In the genomic region with DNA sequence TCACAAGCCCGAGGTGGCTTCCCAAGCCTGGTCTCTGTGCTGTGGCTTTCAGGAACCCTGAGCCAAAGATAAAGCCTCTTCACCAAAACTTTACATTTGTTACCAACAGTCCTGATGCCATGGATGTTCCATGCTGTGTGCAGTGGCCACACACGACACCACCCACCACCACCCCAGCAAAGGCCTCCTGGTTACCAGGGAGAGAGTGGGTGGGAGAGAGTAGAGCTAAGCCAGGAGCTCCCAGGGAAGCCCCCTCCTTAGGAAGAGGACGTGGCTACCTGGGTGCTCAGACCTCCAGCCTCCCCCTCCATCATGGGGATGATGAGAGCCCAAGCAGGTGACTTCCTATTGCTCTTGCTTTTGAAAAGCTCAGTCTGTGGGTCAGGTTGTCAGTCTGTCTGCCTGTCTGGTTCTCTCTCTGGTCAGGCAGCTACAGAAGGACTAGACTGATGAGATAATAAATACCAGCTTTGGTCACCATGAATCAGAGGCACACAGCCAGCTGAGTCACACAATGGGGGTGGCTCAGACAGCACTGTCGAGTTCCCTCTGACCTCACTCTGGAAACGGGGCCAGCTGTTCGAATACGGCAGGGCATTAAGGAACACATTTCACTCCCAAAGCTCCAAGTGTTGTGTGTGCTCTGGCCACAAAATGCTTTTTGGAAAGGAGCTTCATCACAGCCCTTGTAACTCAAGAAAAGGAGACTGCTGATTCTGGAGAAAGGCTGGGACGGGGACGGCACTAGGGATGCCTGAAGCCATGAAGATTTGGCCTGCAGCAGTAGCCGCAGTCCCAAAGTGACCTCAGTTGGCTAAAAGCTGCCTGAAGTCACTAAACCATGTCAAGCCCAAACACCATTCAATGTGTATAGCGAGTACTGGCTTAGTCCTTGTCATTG, we compare ENCODE assay signal across 8 cellular contexts.
DNase-seq lines count a peak whose midpoint lies in the region; ATAC-seq lines count a peak whose summit lies in the region.

No MANE protein-coding gene starts in this region.

- no peak for ATAC-seq in HG03159 (IDR thresholded peaks at IDR 0.05; ENCODE audit: unreplicated experiment)

- DNase-seq in EH (ENCODE audit: low read depth) (peak; percentile 99), SW480 (ENCODE audit: low spot score) (peak; percentile 80), globus pallidus (ENCODE audit: low spot score) (peak; percentile 94), pulmonary artery endothelial cell (ENCODE audit: low read depth, low spot score) (peak; percentile 89), iPS-NIHi7 (ENCODE audit: extremely low spot score) (no peak)
- DNase-seq in activated CD8-positive, alpha-beta memory T cell treated with anti-CD3 and anti-CD28 coated beads for 24 hours: no peak
- no peak for DNase-seq in stimulated activated CD4-positive, alpha-beta T cell treated with anti-CD3 and anti-CD28 coated beads, Interleukin-15, amount 100 ng/mL, for 24 hours

Comparison
In these comparisons a context has a peak if more than half of its experiments do, and no peak if none do; other contexts are left out.
1. DNase-seq: peak in EH (single experiment), SW480 (single experiment), globus pallidus (single experiment) and pulmonary artery endothelial cell (single experiment); none in activated CD8-positive, alpha-beta memory T cell treated with anti-CD3 and anti-CD28 coated beads for 24 hours (single experiment), stimulated activated CD4-positive, alpha-beta T cell treated with anti-CD3 and anti-CD28 coated beads, Interleukin-15, amount 100 ng/mL, for 24 hours (single experiment) and iPS-NIHi7 (single experiment).